In the genomic region with DNA sequence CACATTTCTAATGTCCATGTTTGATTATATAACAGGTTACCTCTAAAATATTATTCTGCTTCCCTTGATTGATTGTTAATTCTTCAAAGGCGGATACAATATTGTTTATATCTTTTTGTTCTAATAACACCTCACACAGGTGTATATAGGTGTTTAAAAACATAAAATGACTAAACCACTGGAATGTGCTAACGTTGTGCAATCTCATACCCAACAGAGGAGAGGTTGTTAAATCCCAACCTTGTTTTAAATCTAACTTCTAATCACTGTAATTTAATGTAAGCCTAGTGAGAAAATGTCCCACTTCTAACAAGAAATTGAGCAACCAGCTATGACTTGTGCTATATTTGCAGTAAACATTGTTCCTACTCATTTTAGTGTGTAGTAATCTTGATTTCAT, we compare ENCODE assay signal across 1 cellular context.
TF ChIP-seq lines count a peak whose summit lies in the region.

No MANE protein-coding gene starts in this region.

TF ChIP-seq in HepG2, 621 proteins besides CTCF, POLR2A, EP300 and RAD21:
- TF ChIP-seq, protein P1, sequence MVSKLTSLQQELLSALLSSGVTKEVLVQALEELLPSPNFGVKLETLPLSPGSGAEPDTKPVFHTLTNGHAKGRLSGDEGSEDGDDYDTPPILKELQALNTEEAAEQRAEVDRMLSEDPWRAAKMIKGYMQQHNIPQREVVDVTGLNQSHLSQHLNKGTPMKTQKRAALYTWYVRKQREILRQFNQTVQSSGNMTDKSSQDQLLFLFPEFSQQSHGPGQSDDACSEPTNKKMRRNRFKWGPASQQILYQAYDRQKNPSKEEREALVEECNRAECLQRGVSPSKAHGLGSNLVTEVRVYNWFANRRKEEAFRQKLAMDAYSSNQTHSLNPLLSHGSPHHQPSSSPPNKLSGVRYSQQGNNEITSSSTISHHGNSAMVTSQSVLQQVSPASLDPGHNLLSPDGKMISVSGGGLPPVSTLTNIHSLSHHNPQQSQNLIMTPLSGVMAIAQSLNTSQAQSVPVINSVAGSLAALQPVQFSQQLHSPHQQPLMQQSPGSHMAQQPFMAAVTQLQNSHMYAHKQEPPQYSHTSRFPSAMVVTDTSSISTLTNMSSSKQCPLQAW (CRISPR knock-in tag; IDR thresholded peaks at IDR 0.05): no peak
- TF ChIP-seq CCAR2 (optimal IDR thresholded peaks at IDR 0.05; ENCODE audit: low read depth, low read length) (no peak), MAF1 (CRISPR knock-in tag; IDR thresholded peaks at IDR 0.05; ENCODE audit: borderline replicate concordance) (no peak), HNF1A (IDR thresholded peaks at IDR 0.05; ENCODE audit: low read depth) (no peak), HNF1A (CRISPR knock-in tag; IDR thresholded peaks at IDR 0.05; ENCODE audit: borderline replicate concordance) (no peak), JDP2 (CRISPR knock-in tag; IDR thresholded peaks at IDR 0.05; ENCODE audit: borderline replicate concordance) (no peak), BRF2 (CRISPR knock-in tag; IDR thresholded peaks at IDR 0.05) (no peak), ZBTB37 (CRISPR knock-in tag; IDR thresholded peaks at IDR 0.05) (no peak), GATAD2A (CRISPR knock-in tag; IDR thresholded peaks at IDR 0.05) (0 out of 2 replicates have a peak, but pooled peaks have one; percentile 35), GATAD1 (CRISPR knock-in tag; IDR thresholded peaks at IDR 0.05) (no peak), HNF4A (CRISPR knock-in tag; IDR thresholded peaks at IDR 0.05) (no peak), CEBPG (CRISPR knock-in tag; IDR thresholded peaks at IDR 0.05) (peak; percentile 79), IKZF1 (IDR thresholded peaks at IDR 0.05) (no peak), CEBPB (IDR thresholded peaks at IDR 0.05; ENCODE audit: borderline replicate concordance, low read depth, low read length) (peak; percentile 68), ARID5B (CRISPR knock-in tag; IDR thresholded peaks at IDR 0.05) (peak; percentile 33; the same call in 1 of the 2 replicates), KAT8 (CRISPR knock-in tag; IDR thresholded peaks at IDR 0.05) (no peak), FOXA3 (CRISPR knock-in tag; IDR thresholded peaks at IDR 0.05) (no peak), ERF (CRISPR knock-in tag; IDR thresholded peaks at IDR 0.05) (no peak), SOX13 (IDR thresholded peaks at IDR 0.05) (no peak), SOX13 (CRISPR knock-in tag; conservative IDR thresholded peaks at IDR 0.05 in 1 of 2, IDR thresholded peaks at IDR 0.05 in 1 of 2) (peak in 1 of 2 experiments; percentile 46; a peak in 1 of 4 replicates), ZSCAN31 (CRISPR knock-in tag; IDR thresholded peaks at IDR 0.05; ENCODE audit: low read depth) (no peak), ZNF550 (CRISPR knock-in tag; IDR thresholded peaks at IDR 0.05; ENCODE audit: borderline replicate concordance) (no peak), KLF12 (CRISPR knock-in tag; IDR thresholded peaks at IDR 0.05; ENCODE audit: borderline replicate concordance) (no peak), ZNF12 (CRISPR knock-in tag; IDR thresholded peaks at IDR 0.05) (no peak)
- TF ChIP-seq, protein P2, sequence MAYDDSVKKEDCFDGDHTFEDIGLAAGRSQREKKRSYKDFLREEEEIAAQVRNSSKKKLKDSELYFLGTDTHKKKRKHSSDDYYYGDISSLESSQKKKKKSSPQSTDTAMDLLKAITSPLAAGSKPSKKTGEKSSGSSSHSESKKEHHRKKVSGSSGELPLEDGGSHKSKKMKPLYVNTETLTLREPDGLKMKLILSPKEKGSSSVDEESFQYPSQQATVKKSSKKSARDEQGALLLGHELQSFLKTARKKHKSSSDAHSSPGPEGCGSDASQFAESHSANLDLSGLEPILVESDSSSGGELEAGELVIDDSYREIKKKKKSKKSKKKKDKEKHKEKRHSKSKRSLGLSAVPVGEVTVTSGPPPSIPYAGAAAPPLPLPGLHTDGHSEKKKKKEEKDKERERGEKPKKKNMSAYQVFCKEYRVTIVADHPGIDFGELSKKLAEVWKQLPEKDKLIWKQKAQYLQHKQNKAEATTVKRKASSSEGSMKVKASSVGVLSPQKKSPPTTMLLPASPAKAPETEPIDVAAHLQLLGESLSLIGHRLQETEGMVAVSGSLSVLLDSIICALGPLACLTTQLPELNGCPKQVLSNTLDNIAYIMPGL (CRISPR knock-in tag; IDR thresholded peaks at IDR 0.05; ENCODE audit: borderline replicate concordance in 1 of 2, low read depth in 1 of 2): no peak
- TF ChIP-seq, protein P3, sequence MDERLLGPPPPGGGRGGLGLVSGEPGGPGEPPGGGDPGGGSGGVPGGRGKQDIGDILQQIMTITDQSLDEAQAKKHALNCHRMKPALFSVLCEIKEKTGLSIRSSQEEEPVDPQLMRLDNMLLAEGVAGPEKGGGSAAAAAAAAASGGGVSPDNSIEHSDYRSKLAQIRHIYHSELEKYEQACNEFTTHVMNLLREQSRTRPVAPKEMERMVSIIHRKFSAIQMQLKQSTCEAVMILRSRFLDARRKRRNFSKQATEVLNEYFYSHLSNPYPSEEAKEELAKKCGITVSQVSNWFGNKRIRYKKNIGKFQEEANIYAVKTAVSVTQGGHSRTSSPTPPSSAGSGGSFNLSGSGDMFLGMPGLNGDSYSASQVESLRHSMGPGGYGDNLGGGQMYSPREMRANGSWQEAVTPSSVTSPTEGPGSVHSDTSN (CRISPR knock-in tag; IDR thresholded peaks at IDR 0.05): no peak
- TF ChIP-seq, protein P4, sequence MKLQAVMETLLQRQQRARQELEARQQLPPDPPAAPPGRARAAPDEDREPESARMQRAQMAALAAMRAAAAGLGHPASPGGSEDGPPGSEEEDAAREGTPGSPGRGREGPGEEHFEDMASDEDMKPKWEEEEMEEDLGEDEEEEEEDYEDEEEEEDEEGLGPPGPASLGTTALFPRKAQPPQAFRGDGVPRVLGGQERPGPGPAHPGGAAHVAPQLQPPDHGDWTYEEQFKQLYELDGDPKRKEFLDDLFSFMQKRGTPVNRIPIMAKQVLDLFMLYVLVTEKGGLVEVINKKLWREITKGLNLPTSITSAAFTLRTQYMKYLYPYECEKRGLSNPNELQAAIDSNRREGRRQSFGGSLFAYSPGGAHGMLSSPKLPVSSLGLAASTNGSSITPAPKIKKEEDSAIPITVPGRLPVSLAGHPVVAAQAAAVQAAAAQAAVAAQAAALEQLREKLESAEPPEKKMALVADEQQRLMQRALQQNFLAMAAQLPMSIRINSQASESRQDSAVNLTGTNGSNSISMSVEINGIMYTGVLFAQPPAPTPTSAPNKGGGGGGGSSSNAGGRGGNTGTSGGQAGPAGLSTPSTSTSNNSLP (IDR thresholded peaks at IDR 0.05; ENCODE audit: low read depth, low read length): no peak
